ENCODE assay signal across 23 cellular contexts in genomic region chr7:156344595-156344994, GRCh38.
DNase-seq lines count a peak whose midpoint lies in the region; ATAC-seq, FAIRE-seq and TF ChIP-seq lines count a peak whose summit lies in the region.
"Had no signal": no experiment of that assay in that cellular context is flagged by ENCODE, and none has a peak within 500 bp of the region (broad histone marks: within the 10 kb centered on the region; RNA-seq: fewer than 3 reads in every experiment).

No MANE protein-coding gene starts in this region.

- no peak overlapping the region for H3K4ac ChIP-seq in trophoblast cell (ENCODE audit: low read depth, low read length)

- H2BK120ac ChIP-seq in trophoblast cell (ENCODE audit: insufficient read depth, low read length, poor library complexity) = no peak overlapping the region

- H3K4me2 ChIP-seq in HepG2 (ENCODE audit: low read depth, low read length) (no peak overlapping the region), K562 (ENCODE audit: insufficient read depth, low read length) (no peak overlapping the region), trophoblast cell (ENCODE audit: low read length) (no peak overlapping the region)
- H3K4me2 ChIP-seq: A549; BLaER1 treated with 17β-estradiol and CSF1 and Interleukin-3, amounts not matched to agents 10 nM and 100 nM had no signal

- no peak overlapping the region for H4K91ac ChIP-seq in trophoblast cell (ENCODE audit: low read depth, low read length)

- H3K9me3 ChIP-seq in HepG2 (ENCODE audit: low read length) (no peaks in the 10 kb centered on the region), right lobe of liver (no peaks in the 10 kb centered on the region), K562 (replicated peaks; ENCODE audit: control insufficient read depth, insufficient read depth, low read depth, low read length) (no peaks in the 10 kb centered on the region; the same call in 1 of the 2 replicates), trophoblast cell (ENCODE audit: insufficient read depth, low read depth, low read length) (peaks cover 5% of the 10 kb centered on the region)
- H3K9me3 ChIP-seq: A549 had no signal

- POLR2A ChIA-PET in HepG2 (lab: Yijun Ruan, JAX) = no interaction called here
- POLR2A ChIA-PET in K562 (lab: Yijun Ruan, JAX) = no interaction called here

- no peak overlapping the region for H4K12ac ChIP-seq in trophoblast cell (ENCODE audit: low read depth, low read length)

- H3K79me2 ChIP-seq in HepG2 (ENCODE audit: insufficient read depth, low read length) (no peaks in the 10 kb centered on the region), K562 (ENCODE audit: control insufficient read depth, insufficient read depth, low read length) (no peaks in the 10 kb centered on the region), trophoblast cell (ENCODE audit: control insufficient read depth, insufficient read depth, low read length, poor library complexity) (no peaks in the 10 kb centered on the region)

- no peak overlapping the region for H4K8ac ChIP-seq in trophoblast cell (ENCODE audit: low read depth, low read length)

- H2BK5ac ChIP-seq in trophoblast cell (ENCODE audit: low read depth, low read length, poor library complexity) = no peak overlapping the region

- no peak for TF ChIP-seq CTCF in HepG2 (CRISPR knock-in tag; IDR thresholded peaks at IDR 0.05)
- no peak for TF ChIP-seq CTCF in right lobe of liver (IDR thresholded peaks at IDR 0.05)
- TF ChIP-seq CTCF in K562 (IDR thresholded peaks at IDR 0.05 in 2 of 3, conservative IDR thresholded peaks at IDR 0.05 in 1 of 3; ENCODE audit: insufficient read depth in 2 of 3, low read depth in 1 of 3, low read length in 3 of 3) = no peak

- TF ChIP-seq RAD21 in HepG2 (CRISPR knock-in tag; IDR thresholded peaks at IDR 0.05) (no peak), K562 (CRISPR knock-in tag; conservative IDR thresholded peaks at IDR 0.05 in 1 of 2, IDR thresholded peaks at IDR 0.05 in 1 of 2) (no peak)

- ATAC-seq in HepG2 (no peak), right lobe of liver (no peak), K562 (no peak), HG02571 (IDR thresholded peaks at IDR 0.05; ENCODE audit: unreplicated experiment) (no peak)
- ATAC-seq: A549; CD8-positive, alpha-beta T cell had no signal

- no peak overlapping the region for H2AFZ ChIP-seq in HepG2 (ENCODE audit: low read length)
- H2AFZ ChIP-seq in K562 (ENCODE audit: low read depth, low read length) = no peak overlapping the region
- H2AFZ ChIP-seq in trophoblast cell (ENCODE audit: insufficient read depth, low read length, poor library complexity) = no peak overlapping the region

- H3K14ac ChIP-seq in trophoblast cell (ENCODE audit: low read length) = no peak overlapping the region

- H4K20me1 ChIP-seq in HepG2 (ENCODE audit: insufficient read depth, low read length) (no peaks in the 10 kb centered on the region), K562 (replicated peaks; ENCODE audit: control insufficient read depth, insufficient read depth, low read length) (no peaks in the 10 kb centered on the region)
- H4K20me1 ChIP-seq: BLaER1 treated with 17β-estradiol and CSF1 and Interleukin-3, amounts not matched to agents 10 nM and 100 nM had no signal

- CTCF ChIA-PET in HepG2 (lab: Yijun Ruan, JAX; ENCODE audit: low intra/inter-chr PET ratio, low total read pairs) = no interaction called here
- CTCF ChIA-PET in K562 (lab: Yijun Ruan, JAX; ENCODE audit: low intra/inter-chr PET ratio) = no interaction called here

- H3K9me1 ChIP-seq in K562 (ENCODE audit: control insufficient read depth, insufficient read depth, low read length) = no peaks in the 10 kb centered on the region

- FAIRE-seq in HepG2 (lab: Jason Lieb, UNC) = no peak
- FAIRE-seq in HTR-8/SVneo (lab: Jason Lieb, UNC) = peak; percentile 60
- peak; percentile 44 for FAIRE-seq in K562 (lab: Jason Lieb, UNC)
- FAIRE-seq: A549, D721Med, G401.6, GM12892, GM18507 had no signal

- 56% methylated on average over 3 of the region's 3 CpGs for WGBS in HepG2 (ENCODE audit: low lambda C conversion rate)
- 100% methylated on average over 3 of the region's 3 CpGs for WGBS in right lobe of liver (ENCODE audit: insufficient coverage, low coverage, low lambda C conversion rate, missing lambda C conversion rate)
- WGBS in K562 (ENCODE audit: insufficient coverage, low coverage, missing lambda C conversion rate) = 4% methylated on average over 3 of the region's 3 CpGs
- 100% methylated on average over 1 of the region's 3 CpGs for WGBS in trophoblast cell (ENCODE audit: extremely low coverage, insufficient coverage, insufficient read length)

- no peaks in the 10 kb centered on the region for H3K79me1 ChIP-seq in trophoblast cell (ENCODE audit: low read length)

- TF ChIP-seq POLR2A in HepG2 (IDR thresholded peaks at IDR 0.05; ENCODE audit: insufficient read depth in 1 of 2, low read depth in 2 of 2, low read length in 2 of 2) (no peak), right lobe of liver (IDR thresholded peaks at IDR 0.05) (no peak), K562 (conservative IDR thresholded peaks at IDR 0.05) (no peak)

- in situ Hi-C loops in HepG2 (cut with HindIII; ENCODE audit: extremely low pct_ligation_motif_present, low pct_unique_long_range_greater_than_20kb) = no loop called here
- in situ Hi-C loops in K562 (cut with MboI) = no loop called here

- DNase-seq in HepG2 (ENCODE audit: low spot score) (no peak), right lobe of liver (no peak), HTR-8/SVneo (ENCODE audit: insufficient read length, low spot score) (no peak), K562 (ENCODE audit: extremely low read depth in 1 of 4, low spot score in 3 of 4) (no peak), trophoblast cell (no peak), GM03348 (ENCODE audit: low spot score) (no peak), cortex of kidney (lab: John Stamatoyannopoulos, UW) (no peak)
- DNase-seq: AML-193; Caco-2; Calu3; CD4-positive, alpha-beta T cell; DMS79 treated with DMSO at 0.1 percent for 48 hours; GF-D8 had no signal

- no peak overlapping the region for H3K18ac ChIP-seq in trophoblast cell (ENCODE audit: low read length)

- no peaks in the 10 kb centered on the region for H3K36me3 ChIP-seq in HepG2 (replicated peaks in 1 of 2; ENCODE audit: control insufficient read depth in 1 of 2, insufficient read depth in 2 of 2, low read length in 2 of 2)
- no peaks in the 10 kb centered on the region for H3K36me3 ChIP-seq in right lobe of liver
- H3K36me3 ChIP-seq in K562 (ENCODE audit: control insufficient read depth, insufficient read depth, low read length) = no peaks in the 10 kb centered on the region
- H3K36me3 ChIP-seq in trophoblast cell (ENCODE audit: control insufficient read depth in 1 of 2, insufficient read depth in 2 of 2, low read length in 2 of 2) = no peaks in the 10 kb centered on the region
- H3K36me3 ChIP-seq: BLaER1 treated with 17β-estradiol and CSF1 and Interleukin-3, amounts not matched to agents 10 nM and 100 nM had no signal

- no peak overlapping the region for H3K27ac ChIP-seq in HepG2 (ENCODE audit: extremely low read length, insufficient read depth, low read length)
- no peak overlapping the region for H3K27ac ChIP-seq in right lobe of liver
- no peak overlapping the region for H3K27ac ChIP-seq in K562 (ENCODE audit: extremely low read depth, low read depth, low read length)
- H3K27ac ChIP-seq in trophoblast cell (ENCODE audit: low read depth, low read length) = no peak overlapping the region
- H3K27ac ChIP-seq: 22Rv1; A549; BLaER1 treated with 17β-estradiol and CSF1 and Interleukin-3, amounts not matched to agents 10 nM and 100 nM; C4-2B had no signal

- H3K4me1 ChIP-seq in HepG2 (ENCODE audit: insufficient read depth, low read length) (no peaks in the 10 kb centered on the region), right lobe of liver (no peaks in the 10 kb centered on the region), K562 (replicated peaks in 1 of 2; ENCODE audit: control insufficient read depth in 2 of 2, insufficient read depth in 2 of 2, low read length in 2 of 2) (no peaks in the 10 kb centered on the region), trophoblast cell (ENCODE audit: control insufficient read depth in 1 of 2, insufficient read depth in 2 of 2, low read length in 2 of 2) (no peaks in the 10 kb centered on the region)
- H3K4me1 ChIP-seq: A549; BLaER1 treated with 17β-estradiol and CSF1 and Interleukin-3, amounts not matched to agents 10 nM and 100 nM; Caco-2 had no signal

- H3K4me3 ChIP-seq in HepG2 (replicated peaks in 1 of 3; ENCODE audit: insufficient read depth in 1 of 3, low read depth in 2 of 3, low read length in 3 of 3) (no peak overlapping the region), right lobe of liver (no peak overlapping the region), K562 (no peak overlapping the region), trophoblast cell (ENCODE audit: low read depth, low read length) (peak overlapping the region; percentile 56)
- H3K4me3 ChIP-seq: A549; BLaER1 treated with 17β-estradiol and CSF1 and Interleukin-3, amounts not matched to agents 10 nM and 100 nM had no signal

- TF ChIP-seq EP300 in HepG2 (IDR thresholded peaks at IDR 0.05; ENCODE audit: low read depth in 2 of 2, low read length in 2 of 2) = no peak
- TF ChIP-seq EP300 in HepG2 (CRISPR knock-in tag; IDR thresholded peaks at IDR 0.05; ENCODE audit: borderline replicate concordance) = no peak
- no peak for TF ChIP-seq EP300 in K562 (IDR thresholded peaks at IDR 0.05; ENCODE audit: low read length)

- no peak overlapping the region for H3K9ac ChIP-seq in HepG2 (ENCODE audit: insufficient read depth, low read depth, low read length)
- H3K9ac ChIP-seq in K562 (ENCODE audit: insufficient read depth in 1 of 2, low read depth in 2 of 2, low read length in 2 of 2) = no peak overlapping the region
- no peak overlapping the region for H3K9ac ChIP-seq in trophoblast cell (ENCODE audit: low read length)
- H3K9ac ChIP-seq: BLaER1 treated with 17β-estradiol and CSF1 and Interleukin-3, amounts not matched to agents 10 nM and 100 nM had no signal

- no TSS peak for BruUV-seq in HepG2 (replicated peaks; lab: Mats Ljungman, UMichigan)
- no TSS peak for BruUV-seq in K562 (replicated peaks; lab: Mats Ljungman, UMichigan)

- intact Hi-C loops in HepG2 (cut with micrococcal nuclease; ENCODE audit: unreplicated experiment) = no loop called here
- intact Hi-C loops in right lobe of liver (cut with DNase I) = no loop called here
- intact Hi-C loops in K562 (cut with micrococcal nuclease) = no loop called here

- H2AK5ac ChIP-seq in trophoblast cell (ENCODE audit: low read length) = no peak overlapping the region

- H2BK12ac ChIP-seq in trophoblast cell (ENCODE audit: low read length) = no peak overlapping the region

- H3K27me3 ChIP-seq in HepG2 (ENCODE audit: control insufficient read depth in 1 of 2, insufficient read depth in 2 of 2, low read length in 2 of 2) (peaks cover 3 to 32% of the 10 kb centered on the region in 2 experiments; a peak in 2 of 5 replicates), right lobe of liver (no peaks in the 10 kb centered on the region), K562 (ENCODE audit: control insufficient read depth in 2 of 2, insufficient read depth in 2 of 2, low read length in 2 of 2) (peaks cover 36 to 74% of the 10 kb centered on the region in 2 experiments), trophoblast cell (ENCODE audit: insufficient read depth, low read length) (no peaks in the 10 kb centered on the region)
- H3K27me3 ChIP-seq: BLaER1 treated with 17β-estradiol and CSF1 and Interleukin-3, amounts not matched to agents 10 nM and 100 nM had no signal

- H3K23ac ChIP-seq in trophoblast cell (ENCODE audit: low read length) = peak overlapping the region; percentile 84

TF ChIP-seq in HepG2, 621 proteins besides CTCF, POLR2A, EP300 and RAD21 (continues in another document):
- no peak for TF ChIP-seq JUN (CRISPR knock-in tag; IDR thresholded peaks at IDR 0.05)

Comparison
In these comparisons a context has a peak if more than half of its experiments do, and no peak if none do; other contexts are left out.
1. Of the 241 proteins assayed by ChIP-seq in both HepG2 and K562: peak only in HepG2: ARNT, FOXK2, NBN, PHB2 and RAD51; only in K562: ELF4, ZBTB26 and ZBTB43; in both: none; in neither: 230; mixed calls (peak in some experiments, not most) for 3.